ENCODE assay signal across 13 cellular contexts in the genomic region with DNA sequence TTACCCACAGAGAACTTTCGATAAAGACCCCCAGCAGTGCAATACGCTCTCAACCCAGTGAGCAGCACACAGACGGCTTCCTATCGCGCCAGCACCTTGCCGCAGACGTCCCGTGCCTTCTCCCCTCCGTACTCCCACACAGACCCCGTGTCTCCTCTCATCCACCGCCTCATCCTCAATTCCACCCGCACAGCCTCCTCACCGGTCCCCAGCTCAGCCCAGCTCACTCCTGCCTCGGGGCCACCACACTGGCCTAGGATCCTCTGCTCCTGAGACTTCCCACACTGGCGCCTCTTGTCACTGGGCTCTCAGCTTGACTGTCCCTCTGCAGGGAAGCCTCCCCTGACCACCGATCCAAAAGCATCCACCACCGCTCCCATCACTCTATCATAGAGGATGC. TPM values are rescaled to one million over a fixed set of nuclear protein-coding genes. Genes with fewer than 3 reads are reported as not detected.
A peak's percentile ranks its signal among the peaks of the same experiment; 100 is the strongest.
DNase-seq lines count a peak whose midpoint lies in the region; ATAC-seq and TF ChIP-seq lines count a peak whose summit lies in the region.
"Had no signal": no experiment of that assay in that cellular context is flagged by ENCODE, and none has a peak within 500 bp of the region (broad histone marks: within the 10 kb centered on the region; RNA-seq: fewer than 3 reads in every experiment).

No MANE protein-coding gene starts in this region.

- TF ChIP-seq CTCF in C4-2B (conservative IDR thresholded peaks at IDR 0.05) (no peak), WERI-Rb-1 (IDR thresholded peaks at IDR 0.05; ENCODE audit: low read depth, low read length) (no peak), fibroblast of the aortic adventitia (IDR thresholded peaks at IDR 0.05; ENCODE audit: insufficient read depth, low read length) (no peak), prostate gland (IDR thresholded peaks at IDR 0.05) (no peak), foreskin keratinocyte (conservative IDR thresholded peaks at IDR 0.05) (no peak)

- H3K36me3 ChIP-seq in WERI-Rb-1 (peaks cover 57% of the 10 kb centered on the region), prostate gland (no peaks in the 10 kb centered on the region)

- H3K27me3 ChIP-seq in WERI-Rb-1 (ENCODE audit: insufficient read depth, low read depth, severe bottlenecking) (no peaks in the 10 kb centered on the region), prostate gland (replicated peaks; ENCODE audit: insufficient read depth) (no peaks in the 10 kb centered on the region), foreskin keratinocyte (no peaks in the 10 kb centered on the region)

- TF ChIP-seq POLR2A in prostate gland (IDR thresholded peaks at IDR 0.05): no peak

- H3K4me3 ChIP-seq in WERI-Rb-1 (ENCODE audit: low read depth, low read length): peak overlapping the region; percentile 37; the same call in 1 of the 2 replicates
- peak overlapping the region; percentile 13 for H3K4me3 ChIP-seq in fibroblast of the aortic adventitia (ENCODE audit: low read depth, low read length)
- no peak overlapping the region for H3K4me3 ChIP-seq in prostate gland

- DNase-seq in WERI-Rb-1: no peak
- no peak for DNase-seq in fibroblast of the aortic adventitia (ENCODE audit: low read depth)
- no peak for DNase-seq in prostate gland (ENCODE audit: low spot score)
- DNase-seq in foreskin keratinocyte: no peak
- no peak for DNase-seq in NCI-H526 (lab: John Stamatoyannopoulos, UW)
- no peak for DNase-seq in NOMO-1 treated with dmso at 0.1 percent for 144 hours (lab: John Stamatoyannopoulos, UW; ENCODE audit: unreplicated experiment)
- DNase-seq in ecto neural progenitor cell (ENCODE audit: low spot score): no peak
- DNase-seq: activated CD4-positive, CD25-positive, alpha-beta regulatory T cell treated with anti-CD3 and anti-CD28 coated beads, Interleukin-2, amount 50 U/mL, for 72 hours; activated naive CD4-positive, alpha-beta T cell treated with anti-CD3 and anti-CD28 coated beads for 36 hours; CD4-positive, alpha-beta T cell; NCI-H1417 treated with DMSO at 0.1 percent for 48 hours; NCI-H526 treated with DMSO at 0.1 percent for 48 hours had no signal

- peaks cover 55% of the 10 kb centered on the region for H3K4me1 ChIP-seq in prostate gland (replicated peaks)
- H3K4me1 ChIP-seq in foreskin keratinocyte: no peaks in the 10 kb centered on the region

- intact Hi-C loops in prostate gland (cut with DNase I): loop anchor here (5.0 to 10.0 kb wide), 3 partner anchors 39 to 216 kb away; a partner anchor contains a TSS

- ATAC-seq in foreskin keratinocyte: no peak

- H3K9me3 ChIP-seq in WERI-Rb-1 (ENCODE audit: severe bottlenecking) (no peaks in the 10 kb centered on the region), prostate gland (no peaks in the 10 kb centered on the region)

- H3K27ac ChIP-seq in C4-2B (peak overlapping the region; percentile 94), WERI-Rb-1 (peak overlapping the region; percentile 92), prostate gland (peak overlapping the region; percentile 79 to 87), foreskin keratinocyte (no peak overlapping the region)

- WGBS in prostate gland: 88% methylated on average over 17 of the region's 17 CpGs

RNA-seq across cellular contexts. Expression of a gene that starts 9.0 kb away (rescaled TPM):
- total RNA-seq in fibroblast of the aortic adventitia (ENCODE audit: low replicate concordance) (7.8 and 16.6 TPM in 2 replicates), prostate gland (10 to 100 TPM; 39.9 to 41.4 TPM), foreskin keratinocyte (18.9 and 24.4 TPM in 2 replicates)
- polyA plus RNA-seq in foreskin keratinocyte: 23.9 and 26.1 TPM in 2 replicates

Comparison
In these comparisons a context has a peak if more than half of its experiments do, and no peak if none do; other contexts are left out.
1. H3K4me3 ChIP-seq: peak in WERI-Rb-1 (single experiment) and fibroblast of the aortic adventitia (single experiment); none in prostate gland (0 of 2).